ENCODE assay signal across 28 cellular contexts in the genomic region with DNA sequence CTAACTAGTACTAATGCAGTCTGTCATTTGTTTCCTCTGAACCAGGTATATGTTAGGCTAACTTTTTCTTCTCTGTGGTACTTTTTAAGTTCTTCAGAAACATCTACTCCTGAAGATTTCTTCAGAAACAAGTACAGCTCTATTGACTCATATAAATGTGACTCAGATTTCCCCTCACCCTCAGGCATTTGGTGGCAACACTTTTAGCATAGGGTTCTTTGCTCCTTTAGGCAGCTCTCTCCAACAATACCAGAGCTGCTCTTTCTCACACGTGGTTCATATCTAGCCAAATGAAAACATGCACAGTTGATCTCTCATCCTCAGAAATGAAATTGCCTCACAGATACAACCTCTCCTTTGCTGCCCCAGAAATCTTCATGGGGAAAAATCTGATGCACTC.
DNase-seq lines count a peak whose midpoint lies in the region; ATAC-seq and TF ChIP-seq lines count a peak whose summit lies in the region.
"Had no signal": no experiment of that assay in that cellular context is flagged by ENCODE, and none has a peak within 500 bp of the region (broad histone marks: within the 10 kb centered on the region; RNA-seq: fewer than 3 reads in every experiment).

No MANE protein-coding gene starts in this region.

- no peaks in the 10 kb centered on the region; a peak in 1 of 5 replicates for H3K9me3 Mint-ChIP-seq in H9
- peaks cover 4 to 5% of the 10 kb centered on the region in 2 donors for H3K9me3 Mint-ChIP-seq in effector memory CD8-positive, alpha-beta T cell
- H3K9me3 Mint-ChIP-seq: dendritic cell treated with granulocyte-macrophage colony-stimulating factor and Interleukin-4, amounts not matched to agents 40 ng/mL and 50 ng/mL, for 4 days had no signal

- no peaks in the 10 kb centered on the region for H3K9me2 ChIP-seq in PC-3 (replicated peaks; ENCODE audit: low read length)

- no peak overlapping the region for H3K56ac ChIP-seq in H9 (ENCODE audit: insufficient read length, low read depth, low read length)

- ATAC-seq in PC-3, result no peak
- ATAC-seq in effector memory CD8-positive, alpha-beta T cell (replicated peaks), result no peak
- ATAC-seq: left cardiac atrium; natural killer cell treated with Interleukin-12 subunit alpha and Interleukin-12 subunit beta and Interleukin-15 and Interleukin-18, amount 100 ng/mL, for 72 hours; stimulated activated memory B cell treated with anti-CD40 and anti-IgM and Interleukin-4, amounts not matched to agents 10 μg/mL and 1 μg/mL and 100 μg/mL, for 72 hours; WTC11 had no signal

- intact Hi-C loops in PC-3 (cut with micrococcal nuclease), result no loop called here

- H2BK15ac ChIP-seq in H9 (ENCODE audit: low read depth, low read length), result no peak overlapping the region

- no peak overlapping the region for H3K18ac ChIP-seq in H9 (ENCODE audit: insufficient read length, low read depth, low read length)

- 0 out of 2 replicates have a peak overlapping the region, but pooled peaks have one; percentile 34 for H3K4me2 ChIP-seq in PC-3 (ENCODE audit: low read length)
- no peak overlapping the region for H3K4me2 ChIP-seq in H9 (ENCODE audit: insufficient read depth, insufficient read length, low read length)

- H3K4me3 ChIP-seq in PC-3 (ENCODE audit: low read length), result no peak overlapping the region
- H3K4me3 ChIP-seq in choroid plexus epithelial cell (ENCODE audit: low read depth, low read length), result no peak overlapping the region
- H3K4me3 ChIP-seq: esophagus muscularis mucosa, HAP-1 had no signal

- peaks cover 24% of the 10 kb centered on the region for H3K4me1 ChIP-seq in PC-3 (ENCODE audit: insufficient read depth, low read length)
- no peaks in the 10 kb centered on the region for H3K4me1 ChIP-seq in H9 (ENCODE audit: insufficient read depth, low read length)
- H3K4me1 ChIP-seq: esophagus muscularis mucosa, HAP-1 had no signal

- H4K20me1 ChIP-seq in PC-3 (ENCODE audit: low read length), result no peaks in the 10 kb centered on the region
- H4K20me1 ChIP-seq in H9 (ENCODE audit: control insufficient read depth, insufficient read depth, insufficient read length), result no peaks in the 10 kb centered on the region

- WGBS in H9 (ENCODE audit: extremely low coverage, insufficient read length, low lambda C conversion rate), result no CpG with 5 or more reads among the region's 1 CpG

- H4K91ac ChIP-seq in H9 (ENCODE audit: insufficient read length, low read depth, low read length), result no peak overlapping the region

- no peak overlapping the region for H4K8ac ChIP-seq in H9 (replicated peaks; ENCODE audit: insufficient read length, low read depth, low read length)

- H3K4me1 Mint-ChIP-seq in H9, result no peaks in the 10 kb centered on the region
- no peaks in the 10 kb centered on the region for H3K4me1 Mint-ChIP-seq in effector memory CD8-positive, alpha-beta T cell (ENCODE audit: low read depth in 2 of 2)
- H3K4me1 Mint-ChIP-seq: activated CD4-positive, alpha-beta T cell treated with anti-CD3 and anti-CD28 coated beads, Interleukin-2, amount 10 ng/mL, durations not matched to agents 7 days and 5 days; CD4-positive, CD25-positive, alpha-beta regulatory T cell; IgD-negative memory B cell; stimulated activated memory B cell treated with anti-CD40 and anti-IgM and Interleukin-4, amounts not matched to agents 10 μg/mL and 1 μg/mL and 100 μg/mL, for 72 hours; WTC11 had no signal

- H3K27me3 ChIP-seq in PC-3 (ENCODE audit: low read length) (no peaks in the 10 kb centered on the region), H9 (ENCODE audit: insufficient read depth, low read length) (no peaks in the 10 kb centered on the region)
- H3K27me3 ChIP-seq: esophagus muscularis mucosa had no signal

- H3K4ac ChIP-seq in H9 (ENCODE audit: low read depth, low read length), result no peak overlapping the region

- no peaks in the 10 kb centered on the region for H3K36me3 ChIP-seq in PC-3 (ENCODE audit: low read depth, low read length)
- H3K36me3 ChIP-seq: esophagus muscularis mucosa, HAP-1 had no signal

- no peak overlapping the region for H3T11ph ChIP-seq in H9 (ENCODE audit: low read length)

- no peaks in the 10 kb centered on the region; a peak in 2 of 7 replicates for H3K36me3 Mint-ChIP-seq in H9 (ENCODE audit: insufficient read depth in 1 of 3, low read depth in 3 of 3)
- no peaks in the 10 kb centered on the region for H3K36me3 Mint-ChIP-seq in effector memory CD8-positive, alpha-beta T cell (ENCODE audit: insufficient read depth)
- H3K36me3 Mint-ChIP-seq: CD4-positive, CD25-positive, alpha-beta regulatory T cell; IgD-negative memory B cell; stimulated activated memory B cell treated with anti-CD40 and anti-IgM and Interleukin-4, amounts not matched to agents 10 μg/mL and 1 μg/mL and 100 μg/mL, for 72 hours; WTC11 had no signal

- H4K5ac ChIP-seq in H9 (ENCODE audit: insufficient read length, low read depth, low read length), result no peak overlapping the region

- H3F3A ChIP-seq in PC-3 (ENCODE audit: low read length, unreplicated experiment), result no peaks in the 10 kb centered on the region

- H3K9ac ChIP-seq in PC-3 (ENCODE audit: low read length), result no peak overlapping the region
- H3K9ac ChIP-seq in H9 (ENCODE audit: extremely low read depth, insufficient read length, low read length), result no peak overlapping the region

- H2BK120ac ChIP-seq in H9 (ENCODE audit: low read depth, low read length, poor library complexity, severe bottlenecking), result no peak overlapping the region

- H3K9me3 ChIP-seq in PC-3 (ENCODE audit: low read length) (no peaks in the 10 kb centered on the region), H9 (ENCODE audit: control insufficient read depth, low read depth, low read length) (no peaks in the 10 kb centered on the region)
- H3K9me3 ChIP-seq: esophagus muscularis mucosa, HAP-1 had no signal

- H2AK5ac ChIP-seq in H9 (ENCODE audit: insufficient read length, low read length), result no peak overlapping the region

- H3K14ac ChIP-seq in H9 (ENCODE audit: insufficient read depth, low read length), result no peak overlapping the region

- H2AFZ ChIP-seq in PC-3 (ENCODE audit: low read length) (no peak overlapping the region), H9 (ENCODE audit: low read length) (no peak overlapping the region)

- POLR2A ChIA-PET in PC-3 (lab: Charles Lee; ENCODE audit: unreplicated experiment), result no interaction called here

- TF ChIP-seq CTCF in PC-3 (conservative IDR thresholded peaks at IDR 0.05; ENCODE audit: low read depth, low read length) (no peak), choroid plexus epithelial cell (conservative IDR thresholded peaks at IDR 0.05; ENCODE audit: low read depth, low read length) (no peak), H9 (conservative IDR thresholded peaks at IDR 0.05) (no peak)

- H3K27me3 Mint-ChIP-seq in H9 (ENCODE audit: low read depth), result no peaks in the 10 kb centered on the region; the same call in 1 of the 2 replicates
- no peaks in the 10 kb centered on the region for H3K27me3 Mint-ChIP-seq in effector memory CD8-positive, alpha-beta T cell
- H3K27me3 Mint-ChIP-seq: activated CD4-positive, alpha-beta T cell treated with anti-CD3 and anti-CD28 coated beads, Interleukin-2, amount 10 ng/mL, durations not matched to agents 7 days and 5 days; CD4-positive, CD25-positive, alpha-beta regulatory T cell; dendritic cell treated with granulocyte-macrophage colony-stimulating factor and Interleukin-4, amounts not matched to agents 40 ng/mL and 50 ng/mL, for 4 days; IgD-negative memory B cell; natural killer cell treated with Interleukin-12 subunit alpha and Interleukin-12 subunit beta and Interleukin-15 and Interleukin-18, amount 100 ng/mL, for 72 hours; stimulated activated memory B cell treated with anti-CD40 and anti-IgM and Interleukin-4, amounts not matched to agents 10 μg/mL and 1 μg/mL and 100 μg/mL, for 72 hours had no signal

- no peak overlapping the region for H2BK5ac ChIP-seq in H9 (ENCODE audit: insufficient read length, low read length)

- H2BK12ac ChIP-seq in H9 (ENCODE audit: insufficient read length, low read depth, low read length), result no peak overlapping the region

- H3K27ac ChIP-seq in PC-3 (ENCODE audit: low read length), result peak overlapping the region; percentile 37
- H3K27ac ChIP-seq in H9 (ENCODE audit: insufficient read length, low read depth, low read length), result no peak overlapping the region
- H3K27ac ChIP-seq: esophagus muscularis mucosa had no signal

- CTCF ChIA-PET in PC-3 (lab: Charles Lee), result no interaction called here

- H3K23ac ChIP-seq in H9 (ENCODE audit: insufficient read length, low read depth, low read length), result no peak overlapping the region

- no peak overlapping the region for H2BK20ac ChIP-seq in H9 (ENCODE audit: low read depth, low read length, poor library complexity, severe bottlenecking)

- H3K4me3 Mint-ChIP-seq in H9, result no peak overlapping the region
- no peak overlapping the region for H3K4me3 Mint-ChIP-seq in effector memory CD8-positive, alpha-beta T cell
- H3K4me3 Mint-ChIP-seq: activated CD4-positive, alpha-beta T cell treated with anti-CD3 and anti-CD28 coated beads, Interleukin-2, amount 10 ng/mL, durations not matched to agents 7 days and 5 days; CD4-positive, CD25-positive, alpha-beta regulatory T cell; dendritic cell treated with granulocyte-macrophage colony-stimulating factor and Interleukin-4, amounts not matched to agents 40 ng/mL and 50 ng/mL, for 4 days; IgD-negative memory B cell; natural killer cell treated with Interleukin-12 subunit alpha and Interleukin-12 subunit beta and Interleukin-15 and Interleukin-18, amount 100 ng/mL, for 72 hours; stimulated activated memory B cell treated with anti-CD40 and anti-IgM and Interleukin-4, amounts not matched to agents 10 μg/mL and 1 μg/mL and 100 μg/mL, for 72 hours; WTC11 had no signal

- no peak overlapping the region for H3K27ac Mint-ChIP-seq in H9
- H3K27ac Mint-ChIP-seq in effector memory CD8-positive, alpha-beta T cell, result no peak overlapping the region
- H3K27ac Mint-ChIP-seq: activated CD4-positive, alpha-beta T cell treated with anti-CD3 and anti-CD28 coated beads, Interleukin-2, amount 10 ng/mL, durations not matched to agents 7 days and 5 days; activated naive CD4-positive, alpha-beta T cell treated with anti-CD3 and anti-CD28 coated beads, Interleukin-2, amount 50 U/mL, for 72 hours; CD4-positive, CD25-positive, alpha-beta regulatory T cell; dendritic cell treated with granulocyte-macrophage colony-stimulating factor and Interleukin-4, amounts not matched to agents 40 ng/mL and 50 ng/mL, for 4 days; natural killer cell treated with Interleukin-12 subunit alpha and Interleukin-12 subunit beta and Interleukin-15 and Interleukin-18, amount 100 ng/mL, for 72 hours; stimulated activated memory B cell treated with anti-CD40 and anti-IgM and Interleukin-4, amounts not matched to agents 10 μg/mL and 1 μg/mL and 100 μg/mL, for 72 hours; WTC11 had no signal

- no peaks in the 10 kb centered on the region for H3K23me2 ChIP-seq in H9 (ENCODE audit: insufficient read length, low read depth, low read length, poor library complexity, severe bottlenecking)

- DNase-seq in EL (peak; percentile 81), PC-3 (peak; percentile 81), choroid plexus epithelial cell (ENCODE audit: low read depth) (peak; percentile 32), renal cortical epithelial cell (ENCODE audit: low read depth) (peak; percentile 1), Ammon's horn (ENCODE audit: low spot score) (no peak), H9 (no peak)
- DNase-seq in effector memory CD8-positive, alpha-beta T cell, result no peak
- DNase-seq: activated CD4-positive, alpha-beta T cell treated with anti-CD3 and anti-CD28 coated beads, Interleukin-2, amount 10 ng/mL, durations not matched to agents 7 days and 5 days; activated effector memory CD4-positive, alpha-beta T cell treated with Interleukin-2 at 50 U/mL for 16 hours; activated T-cell treated with anti-CD3 and anti-CD28 coated beads, Interleukin-2, amount 50 U/mL, for 1 hour; aorta; CD4-positive, CD25-positive, alpha-beta regulatory T cell; central memory CD4-positive, alpha-beta T cell; DMS79 treated with DMSO at 0.1 percent for 48 hours; hippocampal formation; left cardiac atrium; NCI-H1092; NCI-H1694; NCI-H446 treated with DMSO at 0.1 percent for 48 hours; stimulated activated CD4-positive, alpha-beta T cell treated with anti-CD3 and anti-CD28 coated beads, Interleukin-15, amount 100 ng/mL, for 24 hours had no signal

- H3K79me1 ChIP-seq in H9 (ENCODE audit: insufficient read depth, low read depth, low read length, poor library complexity, severe bottlenecking), result no peaks in the 10 kb centered on the region

- H3K79me2 ChIP-seq in PC-3 (ENCODE audit: low read length) (no peaks in the 10 kb centered on the region), H9 (ENCODE audit: insufficient read depth, low read length) (no peaks in the 10 kb centered on the region)

- BruUV-seq in PC-3 (replicated peaks; lab: Mats Ljungman, UMichigan), result no TSS peak

Comparison
In these comparisons a context has a peak if more than half of its experiments do, and no peak if none do; other contexts are left out.
1. DNase-seq: peak in EL (single experiment), PC-3 (single experiment), choroid plexus epithelial cell (single experiment) and renal cortical epithelial cell (single experiment); none in Ammon's horn (single experiment), H9 (single experiment) and effector memory CD8-positive, alpha-beta T cell (0 of 3).